ENCODE assay signal across 29 cellular contexts in the genomic region with DNA sequence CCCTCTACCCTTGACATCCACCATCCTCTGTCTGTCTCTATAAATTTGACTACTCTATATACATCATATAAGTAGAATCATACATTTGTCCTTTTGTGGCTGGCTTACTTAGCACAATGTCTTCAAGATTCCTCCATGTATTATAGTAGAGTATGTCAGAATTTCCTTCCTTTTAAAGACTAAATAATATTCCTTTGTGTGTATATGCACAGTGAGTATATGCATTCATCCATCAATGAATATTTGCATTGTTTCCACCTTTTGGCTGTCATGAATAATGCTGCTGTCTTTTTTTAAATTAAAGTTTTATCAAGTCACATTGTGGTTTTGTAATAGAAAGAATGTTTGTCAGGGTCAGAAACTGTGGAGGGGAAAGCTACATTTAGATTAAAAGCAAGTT.
"Had no signal": no experiment of that assay in that cellular context is flagged by ENCODE, and none has a peak within 500 bp of the region (broad histone marks: within the 10 kb centered on the region; RNA-seq: fewer than 3 reads in every experiment).

No MANE protein-coding gene starts in this region.

- H3K9me3 ChIP-seq: colonic mucosa, esophagus squamous epithelium, gastrocnemius medialis, gastroesophageal sphincter had no signal

- H3K4me1 ChIP-seq: colonic mucosa, esophagus squamous epithelium, foreskin keratinocyte, gastroesophageal sphincter had no signal

- H3K27ac ChIP-seq: colonic mucosa, coronary artery, epithelial cell of prostate, esophagus muscularis mucosa, esophagus squamous epithelium, foreskin keratinocyte, gastrocnemius medialis, gastroesophageal sphincter, heart left ventricle, heart right ventricle, hepatocyte had no signal

- DNase-seq: colonic mucosa; cortex of kidney; dermis blood vessel endothelial cell; dorsolateral prefrontal cortex; effector CD4-positive, alpha-beta T cell; effector CD8-positive, alpha-beta T cell; effector memory CD4-positive, alpha-beta T cell; effector memory CD8-positive, alpha-beta T cell; endodermal cell; erythroblast; esophagus squamous epithelium; foreskin fibroblast; foreskin keratinocyte; gastrocnemius medialis; glutamatergic neuron; head of caudate nucleus; heart left ventricle; heart right ventricle had no signal

- H3K27me3 ChIP-seq: colonic mucosa, dorsolateral prefrontal cortex, esophagus muscularis mucosa, esophagus squamous epithelium, foreskin keratinocyte, gastrocnemius medialis, gastroesophageal sphincter, heart left ventricle, heart right ventricle, hepatocyte had no signal

- H3K27ac Mint-ChIP-seq: dendritic cell treated with granulocyte-macrophage colony-stimulating factor and Interleukin-4, amounts not matched to agents 40 ng/mL and 50 ng/mL, for 4 days; effector memory CD8-positive, alpha-beta T cell; endodermal cell had no signal

- H3K36me3 ChIP-seq: colonic mucosa, gastrocnemius medialis had no signal

- FAIRE-seq: colon, endometrium, endothelial cell of umbilical vein, frontal cortex had no signal

- H3K4me3 Mint-ChIP-seq: dendritic cell treated with granulocyte-macrophage colony-stimulating factor and Interleukin-4, amounts not matched to agents 40 ng/mL and 50 ng/mL, for 4 days; effector memory CD8-positive, alpha-beta T cell; endodermal cell had no signal

- ATAC-seq: effector memory CD8-positive, alpha-beta T cell; esophagus mucosa; foreskin keratinocyte; gastrocnemius medialis; gastroesophageal sphincter; heart left ventricle; heart right ventricle had no signal

- H3K4me3 ChIP-seq: colonic mucosa, coronary artery, dorsolateral prefrontal cortex, esophagus muscularis mucosa, esophagus squamous epithelium, gastrocnemius medialis, gastroesophageal sphincter, heart left ventricle, heart right ventricle, hepatocyte had no signal

- H3K9me3 Mint-ChIP-seq: dendritic cell treated with granulocyte-macrophage colony-stimulating factor and Interleukin-4, amounts not matched to agents 40 ng/mL and 50 ng/mL, for 4 days; effector memory CD8-positive, alpha-beta T cell had no signal

- H3K27me3 Mint-ChIP-seq: dendritic cell treated with granulocyte-macrophage colony-stimulating factor and Interleukin-4, amounts not matched to agents 40 ng/mL and 50 ng/mL, for 4 days; effector memory CD8-positive, alpha-beta T cell had no signal
